ENCODE assay signal across 18 cellular contexts in the genomic region with DNA sequence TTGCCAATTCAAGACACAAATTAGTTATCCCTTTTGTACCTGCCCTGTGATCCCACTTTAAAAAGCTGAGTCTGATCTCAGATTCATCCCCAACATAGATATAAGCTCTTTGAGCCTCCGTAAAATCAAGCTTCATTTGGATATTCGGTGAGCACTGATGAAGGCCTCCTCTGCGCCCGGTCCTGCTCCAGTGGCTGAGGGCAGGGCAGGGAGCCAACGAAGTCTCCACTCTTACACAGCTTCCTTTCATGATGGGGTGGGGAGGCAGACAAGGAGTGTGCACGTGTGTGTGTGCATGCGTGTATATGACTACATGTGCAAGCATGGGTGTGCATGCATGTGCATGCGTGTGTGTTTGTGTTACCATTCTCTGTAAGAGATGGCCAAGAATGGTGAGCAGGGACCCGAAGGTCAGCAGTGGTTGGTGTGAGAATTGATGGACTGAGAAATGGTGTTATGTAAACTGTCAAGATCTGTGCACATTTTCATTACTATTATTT. TPM values are rescaled to one million over a fixed set of nuclear protein-coding genes. Genes with fewer than 3 reads are reported as not detected.
A peak's percentile ranks its signal among the peaks of the same experiment; 100 is the strongest.
DNase-seq lines count a peak whose midpoint lies in the region; ATAC-seq and TF ChIP-seq lines count a peak whose summit lies in the region.
"Had no signal": no experiment of that assay in that cellular context is flagged by ENCODE, and none has a peak within 500 bp of the region (broad histone marks: within the 10 kb centered on the region; RNA-seq: fewer than 3 reads in every experiment).

No MANE protein-coding gene starts in this region.

- TF ChIP-seq CTCF in thyroid gland (IDR thresholded peaks at IDR 0.05) (no peak), transverse colon (IDR thresholded peaks at IDR 0.05) (no peak)

- H3K4me1 Mint-ChIP-seq in activated CD4-positive, alpha-beta T cell treated with anti-CD3 and anti-CD28 coated beads for 36 hours: peaks cover 79% of the 10 kb centered on the region
- peaks cover 69% of the 10 kb centered on the region for H3K4me1 Mint-ChIP-seq in dendritic cell treated with granulocyte-macrophage colony-stimulating factor and Interleukin-4, amounts not matched to agents 40 ng/mL and 50 ng/mL, for 4 days (ENCODE audit: low read depth)

- H3K27me3 ChIP-seq in thyroid gland: no peaks in the 10 kb centered on the region
- H3K27me3 ChIP-seq in transverse colon: no peaks in the 10 kb centered on the region
- H3K27me3 ChIP-seq: BLaER1 had no signal

- H3K36me3 ChIP-seq in thyroid gland (no peaks in the 10 kb centered on the region), transverse colon (no peaks in the 10 kb centered on the region)
- H3K36me3 ChIP-seq: BLaER1 had no signal

- H3K27ac ChIP-seq in thyroid gland: peak overlapping the region; percentile 88 to 98 (median 97)
- H3K27ac ChIP-seq in transverse colon: peak overlapping the region in 1 of 4 donors; percentile 96
- H3K27ac ChIP-seq: 22Rv1, BLaER1, HL-60 had no signal

- peaks cover 7% of the 10 kb centered on the region for H3K9me3 Mint-ChIP-seq in activated CD4-positive, alpha-beta T cell treated with anti-CD3 and anti-CD28 coated beads for 36 hours (ENCODE audit: low read depth)
- no peaks in the 10 kb centered on the region for H3K9me3 Mint-ChIP-seq in dendritic cell treated with granulocyte-macrophage colony-stimulating factor and Interleukin-4, amounts not matched to agents 40 ng/mL and 50 ng/mL, for 4 days
- H3K9me3 Mint-ChIP-seq: CD8-positive, alpha-beta memory T cell; GM23338 had no signal

- no peak overlapping the region for H3K4me3 Mint-ChIP-seq in activated CD4-positive, alpha-beta T cell treated with anti-CD3 and anti-CD28 coated beads for 36 hours
- H3K4me3 Mint-ChIP-seq in dendritic cell treated with granulocyte-macrophage colony-stimulating factor and Interleukin-4, amounts not matched to agents 40 ng/mL and 50 ng/mL, for 4 days: no peak overlapping the region
- H3K4me3 Mint-ChIP-seq: CD8-positive, alpha-beta memory T cell; GM23338 had no signal

- no peak for DNase-seq in activated CD4-positive, alpha-beta T cell treated with anti-CD3 and anti-CD28 coated beads for 36 hours
- no peak for DNase-seq in activated CD4-positive, alpha-beta T cell treated with anti-CD3 and anti-CD28 coated beads for 48 hours
- DNase-seq in left lobe of liver (ENCODE audit: low spot score): peak; percentile 41
- DNase-seq in thyroid gland: peak; percentile 92 to 93
- no peak for DNase-seq in NCI-H2029 treated with DMSO at 0.1 percent for 48 hours (lab: John Stamatoyannopoulos, UW)
- DNase-seq in transverse colon: no peak
- DNase-seq: AML-193; Caco-2; CD8-positive, alpha-beta memory T cell; DND-41; GDM1; H7 had no signal

- peaks cover 51 to 71% of the 10 kb centered on the region in 2 donors for H3K4me1 ChIP-seq in thyroid gland
- H3K4me1 ChIP-seq in transverse colon: peaks cover 14 to 38% (median 25%) of the 10 kb centered on the region in 4 donors

- no peak for TF ChIP-seq EP300 in transverse colon (IDR thresholded peaks at IDR 0.05; ENCODE audit: low read depth)

- H3K27me3 Mint-ChIP-seq in activated CD4-positive, alpha-beta T cell treated with anti-CD3 and anti-CD28 coated beads for 36 hours: no peaks in the 10 kb centered on the region
- no peaks in the 10 kb centered on the region for H3K27me3 Mint-ChIP-seq in dendritic cell treated with granulocyte-macrophage colony-stimulating factor and Interleukin-4, amounts not matched to agents 40 ng/mL and 50 ng/mL, for 4 days
- H3K27me3 Mint-ChIP-seq: CD8-positive, alpha-beta memory T cell had no signal

- H3K9me3 ChIP-seq in thyroid gland (no peaks in the 10 kb centered on the region), transverse colon (no peaks in the 10 kb centered on the region)
- H3K9me3 ChIP-seq: BLaER1, Caco-2 had no signal

- POLR2A ChIA-PET in activated CD4-positive, alpha-beta T cell treated with anti-CD3 and anti-CD28 coated beads for 36 hours (lab: Charles Lee): no interaction called here

- in situ Hi-C loops in transverse colon (cut with MboI; ENCODE audit: low pct_ligation_motif_present in 1 of 4, low pct_unique_long_range_greater_than_20kb in 1 of 4, low sequenced_read_pairs in 3 of 4): loop anchor here in 1 of 4 donors (10.0 kb wide), 1 partner anchor 206 kb away; no protein-coding TSS in a partner anchor

- WGBS in thyroid gland, 2 donors: 34 to 49% methylated on average over 9 of the region's 9 CpGs
- WGBS in transverse colon (ENCODE audit: low coverage in 1 of 2), 2 donors: 90 to 100% methylated on average over 2 to 9 of the region's 9 CpGs

- CTCF ChIA-PET in activated CD4-positive, alpha-beta T cell treated with anti-CD3 and anti-CD28 coated beads for 36 hours (lab: Charles Lee): interaction anchor here (0.9 to 1.2 kb wide), 4 partner anchors 23 to 125 kb away, joined by 3 to 5 read pairs (median 4); no protein-coding TSS in a partner anchor

- H3K4me3 ChIP-seq in thyroid gland (replicated peaks in 1 of 3): no peak overlapping the region
- no peak overlapping the region for H3K4me3 ChIP-seq in transverse colon
- H3K4me3 ChIP-seq: BLaER1, GM23338 had no signal

- peak overlapping the region; percentile 8 for H3K27ac Mint-ChIP-seq in activated CD4-positive, alpha-beta T cell treated with anti-CD3 and anti-CD28 coated beads for 36 hours
- H3K27ac Mint-ChIP-seq in dendritic cell treated with granulocyte-macrophage colony-stimulating factor and Interleukin-4, amounts not matched to agents 40 ng/mL and 50 ng/mL, for 4 days: peak overlapping the region; percentile 90
- H3K27ac Mint-ChIP-seq: CD8-positive, alpha-beta memory T cell; GM23338 had no signal

- intact Hi-C loops in activated CD4-positive, alpha-beta T cell treated with anti-CD3 and anti-CD28 coated beads for 36 hours (cut with DNase I, micrococcal nuclease): no loop called here
- intact Hi-C loops in dendritic cell treated with granulocyte-macrophage colony-stimulating factor and Interleukin-4, amounts not matched to agents 40 ng/mL and 50 ng/mL, for 4 days (cut with micrococcal nuclease): no loop called here
- intact Hi-C loops in thyroid gland (cut with DNase I): no loop called here
- intact Hi-C loops in transverse colon (cut with DNase I; ENCODE audit: low total_unique reads): loop anchor here (10.0 kb wide), 1 partner anchor 176 kb away; no protein-coding TSS in a partner anchor

- TF ChIP-seq POLR2A in thyroid gland (IDR thresholded peaks at IDR 0.05): no peak
- no peak for TF ChIP-seq POLR2A in transverse colon (IDR thresholded peaks at IDR 0.05)

- peaks cover 13% of the 10 kb centered on the region for H3K36me3 Mint-ChIP-seq in activated CD4-positive, alpha-beta T cell treated with anti-CD3 and anti-CD28 coated beads for 36 hours (ENCODE audit: low read depth)
- peaks cover 22% of the 10 kb centered on the region for H3K36me3 Mint-ChIP-seq in dendritic cell treated with granulocyte-macrophage colony-stimulating factor and Interleukin-4, amounts not matched to agents 40 ng/mL and 50 ng/mL, for 4 days (ENCODE audit: low read depth)
- H3K36me3 Mint-ChIP-seq: CD8-positive, alpha-beta memory T cell had no signal

- no peak for ATAC-seq in activated CD4-positive, alpha-beta T cell treated with anti-CD3 and anti-CD28 coated beads for 36 hours
- ATAC-seq in left lobe of liver: no peak
- ATAC-seq: GM23338 had no signal

RNA-seq across cellular contexts. Expression of a gene that starts 43.6 kb away (rescaled TPM):
- 1 to 10 TPM; 1.5 to 1.7 TPM for total RNA-seq in activated CD4-positive, alpha-beta T cell treated with anti-CD3 and anti-CD28 coated beads for 36 hours
- total RNA-seq in left lobe of liver (2.5 TPM), thyroid gland (1 to 10 TPM; 2.2 to 6.2 (median 3.7) TPM), transverse colon (1 to 10 TPM in 2 of 4 donors, not detected in 2; 1.5 to 1.9 TPM)
- total RNA-seq: A673, Caco-2, GM23338, H7 had no signal

Comparison
In these comparisons a context has a peak if more than half of its experiments do, and no peak if none do; other contexts are left out.
1. DNase-seq: peak in left lobe of liver (single experiment) and thyroid gland (2 of 2); none in activated CD4-positive, alpha-beta T cell treated with anti-CD3 and anti-CD28 coated beads for 36 hours (single experiment), activated CD4-positive, alpha-beta T cell treated with anti-CD3 and anti-CD28 coated beads for 48 hours (single experiment), NCI-H2029 treated with DMSO at 0.1 percent for 48 hours (single experiment) and transverse colon (single experiment).